18 cellular contexts compared by ENCODE assay signal in the genomic region with DNA sequence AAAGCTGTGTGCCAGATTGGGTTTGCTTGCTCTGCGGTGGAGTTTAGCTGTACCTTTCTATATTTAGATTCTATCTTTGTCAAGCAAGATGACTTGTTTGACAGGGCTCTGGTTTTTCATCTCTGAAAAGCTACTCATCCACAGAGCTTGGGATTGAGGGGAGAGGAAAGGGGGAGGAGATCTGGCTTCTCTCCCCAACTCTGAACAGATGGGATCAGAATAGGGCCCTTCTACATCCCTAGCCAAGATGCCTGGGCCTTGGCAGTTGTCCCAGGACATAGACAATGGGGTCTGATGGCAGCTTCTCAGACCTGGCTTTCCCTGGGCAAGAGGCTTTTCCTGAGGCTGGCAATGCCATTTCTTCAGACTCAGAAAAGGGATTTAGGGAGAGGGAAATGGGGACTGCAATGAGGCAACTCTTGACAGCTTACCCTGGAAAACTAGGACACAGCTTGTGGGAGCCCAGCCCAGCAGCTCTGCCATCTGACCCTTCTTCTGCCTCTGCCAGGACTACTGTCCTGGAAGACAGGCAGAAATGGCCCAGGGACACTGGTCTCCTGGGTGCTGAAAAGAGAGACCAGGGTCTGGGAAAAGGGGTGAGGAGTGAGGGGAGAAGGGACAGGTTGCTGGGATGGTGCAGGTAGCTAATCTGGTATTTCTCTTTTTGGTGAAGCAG. TPM values are rescaled to one million over a fixed set of nuclear protein-coding genes. Genes with fewer than 3 reads are reported as not detected.
DNase-seq lines count a peak whose midpoint lies in the region; ATAC-seq and TF ChIP-seq lines count a peak whose summit lies in the region.
"Had no signal": no experiment of that assay in that cellular context is flagged by ENCODE, and none has a peak within 500 bp of the region (broad histone marks: within the 10 kb centered on the region; RNA-seq: fewer than 3 reads in every experiment).

No MANE protein-coding gene starts in this region.

- no peaks in the 10 kb centered on the region for H3K9me3 ChIP-seq in neural cell (ENCODE audit: low read length)
- H3K9me3 ChIP-seq in OCI-LY7 (ENCODE audit: low read length): no peaks in the 10 kb centered on the region
- H3K9me3 ChIP-seq: upper lobe of left lung had no signal

- no peaks in the 10 kb centered on the region for H3K79me2 ChIP-seq in neural cell (replicated peaks; ENCODE audit: insufficient read depth, low read length)
- H3K79me2 ChIP-seq in OCI-LY7 (ENCODE audit: insufficient read depth, low read depth, low read length): no peaks in the 10 kb centered on the region

- H3K9me2 ChIP-seq in neural cell (ENCODE audit: insufficient read depth, low read length) (no peaks in the 10 kb centered on the region), OCI-LY7 (ENCODE audit: insufficient read depth, low read length) (no peaks in the 10 kb centered on the region)

- intact Hi-C loops in OCI-LY7 (cut with micrococcal nuclease; ENCODE audit: unreplicated experiment): no loop called here

- H3K4me1 ChIP-seq in OCI-LY7 (ENCODE audit: insufficient read depth, low read length, poor library complexity, severe bottlenecking): no peaks in the 10 kb centered on the region
- H3K4me1 ChIP-seq: upper lobe of left lung had no signal

- peak overlapping the region; percentile 19 for H3K4me3 ChIP-seq in neural cell (ENCODE audit: low read length)
- H3K4me3 ChIP-seq in OCI-LY7 (ENCODE audit: low read depth, low read length, poor library complexity, severe bottlenecking): no peak overlapping the region
- H3K4me3 ChIP-seq: upper lobe of left lung had no signal

- H3K36me3 ChIP-seq in neural cell (ENCODE audit: insufficient read depth, low read length) (no peaks in the 10 kb centered on the region), OCI-LY7 (ENCODE audit: insufficient read depth, low read length) (no peaks in the 10 kb centered on the region)
- H3K36me3 ChIP-seq: upper lobe of left lung had no signal

- H3K27me3 ChIP-seq in neural cell (ENCODE audit: insufficient read depth, low read depth, low read length): no peaks in the 10 kb centered on the region
- H3K27me3 ChIP-seq: upper lobe of left lung had no signal

- no peak overlapping the region for H2AFZ ChIP-seq in neural cell (ENCODE audit: low read depth, low read length)
- no peak overlapping the region for H2AFZ ChIP-seq in OCI-LY7 (ENCODE audit: low read length)

- TF ChIP-seq CTCF in neural cell (IDR thresholded peaks at IDR 0.05; ENCODE audit: poor library complexity, severe bottlenecking) (no peak), OCI-LY7 (conservative IDR thresholded peaks at IDR 0.05; ENCODE audit: low read length) (no peak)

- H3K4me2 ChIP-seq in neural cell (ENCODE audit: low read length) (no peak overlapping the region), OCI-LY7 (ENCODE audit: low read length) (no peak overlapping the region)

- peak overlapping the region; percentile 17 for H3K27ac ChIP-seq in neural cell (ENCODE audit: low read length)
- H3K27ac ChIP-seq in OCI-LY7 (ENCODE audit: low read depth, low read length, poor library complexity, severe bottlenecking): no peak overlapping the region
- H3K27ac ChIP-seq: upper lobe of left lung had no signal

- DNase-seq in Ammon's horn (ENCODE audit: low spot score) (peak; percentile 96), NCI-H2029 (lab: John Stamatoyannopoulos, UW) (peak; percentile 27), cerebellar cortex (ENCODE audit: low spot score) (peak; percentile 99), KG1 (lab: John Stamatoyannopoulos, UW) (no peak), OCI-LY7 (ENCODE audit: low spot score) (no peak)
- DNase-seq in activated CD4-positive, alpha-beta T cell treated with anti-CD3 and anti-CD28 coated beads, Interleukin-2, amount 50 U/mL, for 48 hours: no peak
- DNase-seq: activated CD4-positive, alpha-beta T cell treated with anti-CD3 and anti-CD28 coated beads for 1 hour; activated effector memory CD4-positive, alpha-beta T cell treated with Interleukin-2 at 50 U/mL for 16 hours; aorta; CD4-positive, alpha-beta memory T cell; cortex of kidney; kidney glomerular epithelial cell; NCI-H187; retina; stimulated activated naive CD4-positive, alpha-beta T cell treated with Interleukin-2 at 50 U/mL for 16 hours; upper lobe of left lung had no signal

- no peak for ATAC-seq in GM21528 (IDR thresholded peaks at IDR 0.05; ENCODE audit: low FRiP score, unreplicated experiment)

- H4K20me1 ChIP-seq in neural cell (ENCODE audit: insufficient read depth) (no peaks in the 10 kb centered on the region), OCI-LY7 (ENCODE audit: insufficient read depth, low read length) (no peaks in the 10 kb centered on the region)

- no TSS peak for BruUV-seq in OCI-LY7 (replicated peaks; lab: Mats Ljungman, UMichigan)

- POLR2A ChIA-PET in OCI-LY7 (lab: Charles Lee): no interaction called here

- CTCF ChIA-PET in OCI-LY7 (lab: Charles Lee; ENCODE audit: unreplicated experiment): interaction anchor here (0.6 kb wide), 1 partner anchor 91 kb away, joined by 3 read pairs; no protein-coding TSS in a partner anchor

- TF ChIP-seq RAD21 in neural cell (conservative IDR thresholded peaks at IDR 0.05): no peak

- peak; percentile 50 for TF ChIP-seq EP300 in neural cell (conservative IDR thresholded peaks at IDR 0.05; ENCODE audit: poor library complexity, severe bottlenecking)

- H3F3A ChIP-seq in neural cell (ENCODE audit: insufficient read depth, low read length, poor library complexity, severe bottlenecking): no peaks in the 10 kb centered on the region

- H3K9ac ChIP-seq in neural cell (ENCODE audit: low read length): no peak overlapping the region

TF ChIP-seq in neural cell, 6 proteins besides CTCF, POLR2A, EP300 and RAD21:
- TF ChIP-seq TAF1 (IDR thresholded peaks at IDR 0.05; ENCODE audit: low read depth): no peak
- TF ChIP-seq MXI1 (conservative IDR thresholded peaks at IDR 0.05; ENCODE audit: poor library complexity, severe bottlenecking): no peak
- no peak for TF ChIP-seq REST (IDR thresholded peaks at IDR 0.05; ENCODE audit: borderline replicate concordance)
- no peak for TF ChIP-seq EZH2 (IDR thresholded peaks at IDR 0.05; ENCODE audit: borderline replicate concordance, insufficient read depth, low read length, poor library complexity, severe bottlenecking)

RNA-seq across cellular contexts. Expression of gene ASTN2, which starts 50.2 kb away (rescaled TPM):
- 6.8 and 7.3 TPM in 2 replicates for polyA plus RNA-seq in neural cell
- 23.6 and 25.8 TPM in 2 replicates for polyA minus RNA-seq in neural cell
- total RNA-seq in OCI-LY7 (2014; rRNA removed; shearing (Covaris generic)): 0.88 and 1.7 TPM in 2 replicates
- 4.2 and 4.8 TPM in 2 replicates for total RNA-seq in OCI-LY7 (2022)

Comparison
In these comparisons a context has a peak if more than half of its experiments do, and no peak if none do; other contexts are left out.
1. DNase-seq: peak in Ammon's horn (single experiment), NCI-H2029 (single experiment) and cerebellar cortex (single experiment); none in KG1 (single experiment), activated CD4-positive, alpha-beta T cell treated with anti-CD3 and anti-CD28 coated beads, Interleukin-2, amount 50 U/mL, for 48 hours (0 of 2) and OCI-LY7 (single experiment).